8 cellular contexts compared by ENCODE assay signal in the genomic region with DNA sequence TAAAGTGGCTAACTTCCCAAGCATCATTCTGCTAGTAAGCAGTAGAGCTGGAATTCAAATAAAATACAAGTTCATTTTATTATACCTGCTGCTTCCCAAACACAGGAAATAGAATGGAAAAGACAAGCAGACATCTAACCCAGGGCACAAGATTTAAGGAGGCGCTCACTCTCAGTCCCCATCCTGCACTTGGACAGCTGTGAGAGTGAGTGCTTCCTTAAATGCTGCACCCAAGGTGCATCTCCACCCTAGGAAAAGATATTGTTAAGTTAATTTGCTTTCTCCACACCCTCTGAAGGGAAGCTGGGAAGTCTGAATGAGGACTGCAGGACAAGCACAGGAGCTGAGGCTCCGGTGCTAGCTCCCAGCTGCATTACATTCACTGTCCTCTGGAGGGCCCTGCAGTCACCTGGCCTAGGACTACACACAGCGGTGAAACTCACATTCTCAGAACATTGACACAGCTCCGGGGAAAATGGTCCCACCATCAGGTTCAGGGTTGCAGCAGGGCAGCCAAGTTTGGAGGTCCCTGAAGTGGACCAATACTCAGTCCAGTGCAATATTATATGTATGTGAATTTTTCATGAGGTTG. TPM values are rescaled to one million over a fixed set of nuclear protein-coding genes. Genes with fewer than 3 reads are reported as not detected.
A peak's percentile ranks its signal among the peaks of the same experiment; 100 is the strongest.
DNase-seq lines count a peak whose midpoint lies in the region; ATAC-seq, FAIRE-seq and TF ChIP-seq lines count a peak whose summit lies in the region.

No MANE protein-coding gene starts in this region.

- peaks cover 5 to 62% of the 10 kb centered on the region in 2 donors for H3K36me3 ChIP-seq in psoas muscle (ENCODE audit: insufficient read depth in 1 of 2, low read depth in 1 of 2)

- peak; percentile 19 to 25 for DNase-seq in activated CD4-positive, alpha-beta T cell treated with anti-CD3 and anti-CD28 coated beads, Interleukin-2, amount 50 U/mL, for 48 hours
- DNase-seq in activated CD4-positive, alpha-beta T cell treated with anti-CD3 and anti-CD28 coated beads, Interleukin-2, amount 50 U/mL, for 4 hours: no peak
- DNase-seq in NB4 (ENCODE audit: low read depth) (peak; percentile 44), ecto neural progenitor cell (ENCODE audit: low spot score) (peak; percentile 70), psoas muscle (no peak), NCI-H1930 (lab: John Stamatoyannopoulos, UW) (no peak), GM12891 (ENCODE audit: insufficient read length, low spot score) (no peak)

- 76 to 86% (median 82%) methylated on average over 4 of the region's 4 CpGs for WGBS in psoas muscle, 3 donors

- intact Hi-C loops in psoas muscle (cut with DNase I): loop anchor here (10.0 kb wide), 2 partner anchors 151 to 191 kb away; no protein-coding TSS in a partner anchor

- H3K4me3 ChIP-seq in NB4 (ENCODE audit: low read depth, low read length) (no peak overlapping the region), psoas muscle (no peak overlapping the region)

- no peak overlapping the region for H3K27ac ChIP-seq in psoas muscle

- H3K9me3 ChIP-seq in psoas muscle: no peaks in the 10 kb centered on the region

- no peaks in the 10 kb centered on the region for H3K4me1 ChIP-seq in psoas muscle

- TF ChIP-seq POLR2A in NB4 (IDR thresholded peaks at IDR 0.05; ENCODE audit: extremely low read depth, insufficient read length) (no peak), GM18505 (IDR thresholded peaks at IDR 0.05; ENCODE audit: borderline replicate concordance, extremely low read depth, insufficient read depth, insufficient read length) (no peak), GM12891 (IDR thresholded peaks at IDR 0.05; ENCODE audit: low read depth, low read length) (no peak)

- TF ChIP-seq CTCF in NB4 (IDR thresholded peaks at IDR 0.05; ENCODE audit: low read depth, low read length) (peak; percentile 59), psoas muscle (IDR thresholded peaks at IDR 0.05) (peak; percentile 35)

- no peak for FAIRE-seq in GM12891 (lab: Jason Lieb, UNC)

- ATAC-seq in psoas muscle (peak in 3 of 4 donors; percentile 54 to 60 (median 57)), GM18505 (IDR thresholded peaks at IDR 0.05; ENCODE audit: unreplicated experiment) (no peak)

- no peaks in the 10 kb centered on the region for H3K27me3 ChIP-seq in psoas muscle (ENCODE audit: insufficient read depth in 3 of 3, low read length in 2 of 3)

TF ChIP-seq in GM12891, 5 proteins besides CTCF, POLR2A, EP300 and RAD21:
- no peak for TF ChIP-seq POU2F2 (IDR thresholded peaks at IDR 0.05; ENCODE audit: low read depth, low read length)
- no peak for TF ChIP-seq TAF1 (IDR thresholded peaks at IDR 0.05; ENCODE audit: low read depth, low read length)
- TF ChIP-seq SPI1 (IDR thresholded peaks at IDR 0.05; ENCODE audit: low read depth, low read length): no peak
- no peak for TF ChIP-seq POLR2AphosphoS5 (IDR thresholded peaks at IDR 0.05; ENCODE audit: low read depth, low read length)
- TF ChIP-seq PAX5 (IDR thresholded peaks at IDR 0.05; ENCODE audit: insufficient read depth, low read length, severe bottlenecking): no peak

RNA-seq across cellular contexts. Expression of a gene that starts 14.2 kb away (rescaled TPM):
- 10 to 100 TPM; 27.0 to 39.3 (median 35.5) TPM for total RNA-seq in psoas muscle
- polyA plus RNA-seq in psoas muscle: 10 to 100 TPM; 19.4 to 38.4 (median 31.5) TPM
- polyA plus RNA-seq in GM12891 (2012; ENCODE audit: low read depth, missing spikeins): not detected

RNA-seq across cellular contexts. Expression of a gene that starts 33.9 kb away (rescaled TPM):
- not detected for total RNA-seq in psoas muscle
- not detected for polyA plus RNA-seq in psoas muscle
- polyA plus RNA-seq in GM12891 (2012; ENCODE audit: low read depth, missing spikeins): not detected

RNA-seq across cellular contexts. Expression of a gene that starts 58.3 kb away (rescaled TPM):
- total RNA-seq in psoas muscle: 1 to 10 TPM; 2.1 to 4.0 (median 2.5) TPM
- polyA plus RNA-seq in psoas muscle: 1 to 10 TPM in 2 of 3 donors, under 1 TPM in 1; 0.89 to 1.9 (median 1.8) TPM
- 0.21 TPM for polyA plus RNA-seq in GM12891 (2012; ENCODE audit: low read depth, missing spikeins)

Comparison
In these comparisons a context has a peak if more than half of its experiments do, and no peak if none do; other contexts are left out.
1. DNase-seq: peak in activated CD4-positive, alpha-beta T cell treated with anti-CD3 and anti-CD28 coated beads, Interleukin-2, amount 50 U/mL, for 48 hours (2 of 2), NB4 (single experiment) and ecto neural progenitor cell (single experiment); none in activated CD4-positive, alpha-beta T cell treated with anti-CD3 and anti-CD28 coated beads, Interleukin-2, amount 50 U/mL, for 4 hours (0 of 2), psoas muscle (0 of 2), NCI-H1930 (0 of 2) and GM12891 (single experiment).